In the genomic region with DNA sequence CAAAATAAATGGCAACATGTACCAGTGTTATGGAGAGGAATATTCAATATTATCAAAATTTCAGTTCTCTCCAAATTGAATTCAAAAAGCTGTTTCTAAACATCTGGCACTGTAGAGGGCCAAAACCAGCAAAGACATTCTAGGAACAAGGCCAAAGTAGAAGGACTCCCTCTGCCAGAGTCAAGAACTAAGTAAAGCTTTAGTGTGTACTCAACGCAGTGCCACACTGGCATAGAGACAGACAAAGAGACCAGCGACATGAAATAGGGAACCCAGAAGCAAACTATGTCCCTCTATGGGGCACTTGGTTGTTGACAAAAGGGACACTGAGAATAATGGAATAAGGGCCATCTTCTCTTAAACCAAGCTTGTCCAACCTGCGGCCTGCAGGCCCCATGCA, we compare ENCODE assay signal across 15 cellular contexts. TPM values are rescaled to one million over a fixed set of nuclear protein-coding genes. Genes with fewer than 3 reads are reported as not detected.
DNase-seq lines count a peak whose midpoint lies in the region; ATAC-seq and TF ChIP-seq lines count a peak whose summit lies in the region.
"Had no signal": no experiment of that assay in that cellular context is flagged by ENCODE, and none has a peak within 500 bp of the region (broad histone marks: within the 10 kb centered on the region; RNA-seq: fewer than 3 reads in every experiment).

No MANE protein-coding gene starts in this region.

- no peak overlapping the region for H3K4me3 ChIP-seq in body of pancreas
- no peak overlapping the region for H3K4me3 ChIP-seq in left lung
- H3K4me3 ChIP-seq in aorta (ENCODE audit: low read length in 2 of 2), result no peak overlapping the region
- no peak overlapping the region for H3K4me3 ChIP-seq in MG63
- H3K4me3 ChIP-seq: HAP-1, Peyer's patch had no signal

- peak overlapping the region in 1 of 4 donors; percentile 44 for H3K27ac ChIP-seq in body of pancreas
- H3K27ac ChIP-seq in left lung, result no peak overlapping the region
- peak overlapping the region in 1 of 2 donors; percentile 25 for H3K27ac ChIP-seq in aorta (ENCODE audit: low read depth in 1 of 2, low read length in 2 of 2)
- H3K27ac ChIP-seq: Peyer's patch had no signal

- DNase-seq in NCI-H345 (lab: John Stamatoyannopoulos, UW), result peak; percentile 26
- no peak for DNase-seq in NCI-H345 treated with DMSO at 0.1 percent for 48 hours (lab: John Stamatoyannopoulos, UW; ENCODE audit: unreplicated experiment)
- peak; percentile 37 to 73 (median 50) for DNase-seq in body of pancreas
- no peak for DNase-seq in left lung
- no peak for DNase-seq in aorta
- no peak for DNase-seq in MG63
- DNase-seq: C1 segment of cervical spinal cord, NCI-H82, Peyer's patch, SHP77 treated with DMSO at 0.1 percent for 48 hours had no signal

- H3K27me3 ChIP-seq in body of pancreas (no peaks in the 10 kb centered on the region), left lung (no peaks in the 10 kb centered on the region), aorta (ENCODE audit: control insufficient read depth in 1 of 2, insufficient read depth in 2 of 2, low read length in 1 of 2) (no peaks in the 10 kb centered on the region), MG63 (no peaks in the 10 kb centered on the region)
- H3K27me3 ChIP-seq: Peyer's patch had no signal

- ATAC-seq in body of pancreas, result peak; percentile 82
- peak; percentile 92 for ATAC-seq in left lung
- ATAC-seq in aorta (ENCODE audit: low FRiP score), result peak; percentile 68
- no peak for ATAC-seq in GM18868 (IDR thresholded peaks at IDR 0.05; ENCODE audit: unreplicated experiment)
- ATAC-seq in GM21825 (IDR thresholded peaks at IDR 0.05; ENCODE audit: unreplicated experiment), result no peak

- intact Hi-C loops in body of pancreas (cut with DNase I) (no loop called here), left lung (cut with DNase I) (no loop called here), aorta (cut with DNase I) (no loop called here)

- H3K9me3 ChIP-seq in body of pancreas, result no peaks in the 10 kb centered on the region
- no peaks in the 10 kb centered on the region for H3K9me3 ChIP-seq in left lung
- H3K9me3 ChIP-seq in aorta (ENCODE audit: control insufficient read depth, low read length), result no peaks in the 10 kb centered on the region
- H3K9me3 ChIP-seq in MG63, result no peaks in the 10 kb centered on the region
- H3K9me3 ChIP-seq: HAP-1, Peyer's patch had no signal

- H3K4me1 ChIP-seq in body of pancreas (peaks cover 16% of the 10 kb centered on the region), left lung (peaks cover 0 to 8% of the 10 kb centered on the region in 2 donors), aorta (ENCODE audit: control insufficient read depth in 1 of 2, insufficient read depth in 2 of 2, low read length in 2 of 2) (no peaks in the 10 kb centered on the region)
- H3K4me1 ChIP-seq: HAP-1, Peyer's patch had no signal

- TF ChIP-seq POLR2A in body of pancreas (IDR thresholded peaks at IDR 0.05), result no peak

- H3K36me3 ChIP-seq in body of pancreas (replicated peaks in 1 of 2; ENCODE audit: insufficient read depth in 1 of 2, low read depth in 2 of 2) (no peaks in the 10 kb centered on the region), left lung (no peaks in the 10 kb centered on the region), aorta (ENCODE audit: control insufficient read depth in 1 of 2, insufficient read depth in 2 of 2, low read length in 1 of 2) (no peaks in the 10 kb centered on the region), MG63 (no peaks in the 10 kb centered on the region)
- H3K36me3 ChIP-seq: HAP-1, Peyer's patch had no signal

- TF ChIP-seq CTCF in body of pancreas (IDR thresholded peaks at IDR 0.05) (no peak), left lung (IDR thresholded peaks at IDR 0.05) (no peak)

- WGBS in body of pancreas, 2 donors, result 47 to 48% methylated on average over 3 of the region's 3 CpGs
- 11 to 14% methylated on average over 3 of the region's 3 CpGs for WGBS in aorta, 2 donors

RNA-seq across cellular contexts. Expression of a gene that starts 15.6 kb away (rescaled TPM):
- total RNA-seq in body of pancreas (1 to 10 TPM in 1 of 2 donors, under 1 TPM in 1; 0.52 to 4.3 TPM), left lung (1 to 10 TPM in 1 of 2 donors, under 1 TPM in 1; 0.47 to 1.7 TPM), aorta (1 to 10 TPM in 1 of 2 donors, under 1 TPM in 1; 0.75 to 2.2 TPM)
- polyA plus RNA-seq in aorta, result not detected
- total RNA-seq in MG63 (2014; rRNA removed; shearing (Covaris generic); ENCODE audit: low replicate concordance), result not detected in 2 replicates
- total RNA-seq: A172, HT-29 had no signal

RNA-seq across cellular contexts. Expression of a gene that starts 16.1 kb away (rescaled TPM):
- total RNA-seq in body of pancreas, result 10 to 100 TPM; 16.6 to 49.1 TPM
- 10 to 100 TPM; 23.8 to 24.9 TPM for total RNA-seq in left lung
- 10 to 100 TPM; 20.5 to 37.3 TPM for total RNA-seq in aorta
- 10 to 100 TPM; 20.0 to 23.8 TPM for polyA plus RNA-seq in aorta
- 4.3 and 17.4 TPM in 2 replicates for total RNA-seq in MG63 (2014; rRNA removed; shearing (Covaris generic); ENCODE audit: low replicate concordance)

Comparison
In these comparisons a context has a peak if more than half of its experiments do, and no peak if none do; other contexts are left out.
1. DNase-seq: peak in NCI-H345 (single experiment) and body of pancreas (4 of 4); none in NCI-H345 treated with DMSO at 0.1 percent for 48 hours (single experiment), left lung (0 of 2), aorta (0 of 2) and MG63 (single experiment).
2. ATAC-seq: peak in body of pancreas (single experiment), left lung (single experiment) and aorta (single experiment); none in GM18868 (single experiment) and GM21825 (single experiment).